In the genomic region with DNA sequence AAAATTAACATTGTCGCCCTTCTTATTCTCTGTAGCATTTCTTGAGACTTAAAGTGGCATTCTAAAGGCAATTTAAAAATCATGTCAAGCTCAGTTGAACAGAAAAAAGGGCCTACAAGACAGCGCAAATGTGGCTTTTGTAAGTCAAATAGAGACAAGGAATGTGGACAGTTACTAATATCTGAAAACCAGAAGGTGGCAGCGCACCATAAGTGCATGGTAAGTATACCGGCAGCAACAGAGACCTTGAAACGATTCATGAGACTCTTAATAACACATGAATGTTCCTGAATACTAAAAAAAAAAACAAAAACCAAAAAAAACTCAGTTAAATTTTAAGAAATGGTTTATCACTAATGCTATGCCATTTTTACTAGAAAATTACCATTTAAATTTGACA, we compare ENCODE assay signal across 8 cellular contexts. TPM values are rescaled to one million over a fixed set of nuclear protein-coding genes. Genes with fewer than 3 reads are reported as not detected.
DNase-seq lines count a peak whose midpoint lies in the region; TF ChIP-seq lines count a peak whose summit lies in the region.
"Had no signal": no experiment of that assay in that cellular context is flagged by ENCODE, and none has a peak within 500 bp of the region (broad histone marks: within the 10 kb centered on the region; RNA-seq: fewer than 3 reads in every experiment).

No MANE protein-coding gene starts in this region.

- H3K36me3 ChIP-seq in HEK293 (ENCODE audit: control insufficient read depth in 2 of 2, insufficient read depth in 1 of 2, low read length in 2 of 2) (peaks cover 18 to 32% of the 10 kb centered on the region in 2 experiments; a peak in 2 of 3 replicates), neural cell (ENCODE audit: insufficient read depth, low read length) (no peaks in the 10 kb centered on the region), tibial artery (no peaks in the 10 kb centered on the region)

- H4K20me1 ChIP-seq in neural cell (ENCODE audit: insufficient read depth), result no peaks in the 10 kb centered on the region

- H3K9me3 ChIP-seq in HEK293 (ENCODE audit: control insufficient read depth, insufficient read depth, low read depth, low read length) (no peaks in the 10 kb centered on the region), neural cell (ENCODE audit: low read length) (no peaks in the 10 kb centered on the region), tibial artery (peaks cover 0 to 3% (median 0%) of the 10 kb centered on the region in 3 donors)
- H3K9me3 ChIP-seq: mucosa of descending colon had no signal

- no peak for TF ChIP-seq CTCF in HEK293 (tag by site-specific recombination; IDR thresholded peaks at IDR 0.05)
- TF ChIP-seq CTCF in neural cell (IDR thresholded peaks at IDR 0.05; ENCODE audit: poor library complexity, severe bottlenecking), result peak; percentile 54
- no peak for TF ChIP-seq CTCF in tibial artery (IDR thresholded peaks at IDR 0.05)

- H3K27ac ChIP-seq in HEK293 (ENCODE audit: extremely low read depth, low read depth, low read length), result no peak overlapping the region
- no peak overlapping the region for H3K27ac ChIP-seq in neural cell (ENCODE audit: low read length)
- no peak overlapping the region for H3K27ac ChIP-seq in tibial artery

- no peak overlapping the region for H2AFZ ChIP-seq in neural cell (ENCODE audit: low read depth, low read length)

- no peak overlapping the region for H3K9ac ChIP-seq in neural cell (ENCODE audit: low read length)

- no peaks in the 10 kb centered on the region for H3F3A ChIP-seq in neural cell (ENCODE audit: insufficient read depth, low read length, poor library complexity, severe bottlenecking)

- peak; percentile 14 for DNase-seq in GM03348 (ENCODE audit: low spot score)
- peak; percentile 49 for DNase-seq in NCI-H2227 (lab: John Stamatoyannopoulos, UW; ENCODE audit: unreplicated experiment)
- peak; percentile 10 for DNase-seq in activated naive CD4-positive, alpha-beta T cell treated with anti-CD3 and anti-CD28 coated beads, Interleukin-2, amount 50 U/mL, for 16 hours
- DNase-seq in germinal center (ENCODE audit: low spot score), result no peak
- DNase-seq in tibial artery, result no peak

- H3K27me3 ChIP-seq in neural cell (ENCODE audit: insufficient read depth, low read depth, low read length) (no peaks in the 10 kb centered on the region), tibial artery (no peaks in the 10 kb centered on the region)

- H3K79me2 ChIP-seq in neural cell (replicated peaks; ENCODE audit: insufficient read depth, low read length), result peaks cover 48% of the 10 kb centered on the region

- TF ChIP-seq RAD21 in neural cell (conservative IDR thresholded peaks at IDR 0.05), result peak; percentile 21

- no peak overlapping the region for H3K4me2 ChIP-seq in neural cell (ENCODE audit: low read length)

- H3K4me1 ChIP-seq in HEK293 (ENCODE audit: control insufficient read depth, insufficient read depth, low read length), result no peaks in the 10 kb centered on the region
- H3K4me1 ChIP-seq in tibial artery, result no peaks in the 10 kb centered on the region

- H3K9me2 ChIP-seq in neural cell (ENCODE audit: insufficient read depth, low read length), result no peaks in the 10 kb centered on the region

- no peak overlapping the region for H3K4me3 ChIP-seq in HEK293 (ENCODE audit: low read depth, low read length)
- H3K4me3 ChIP-seq in neural cell (ENCODE audit: low read length), result no peak overlapping the region
- H3K4me3 ChIP-seq in tibial artery, result no peak overlapping the region
- H3K4me3 ChIP-seq: mucosa of descending colon had no signal

- POLR2A ChIA-PET in HEK293 (lab: Yijun Ruan, JAX), result no interaction called here

- CTCF ChIA-PET in HEK293 (lab: Yijun Ruan, JAX), result interaction anchor here (0.5 to 3.6 kb wide), 15 partner anchors 9 to 707 kb away, joined by 3 to 24 read pairs (median 3); no protein-coding TSS in a partner anchor

- TF ChIP-seq EP300 in neural cell (conservative IDR thresholded peaks at IDR 0.05; ENCODE audit: poor library complexity, severe bottlenecking), result no peak

- intact Hi-C loops in tibial artery (cut with DNase I; ENCODE audit: low total_unique reads), result no loop called here

TF ChIP-seq in HEK293, 187 proteins besides CTCF, POLR2A, EP300 and RAD21 (continues in another document):
- no peak for TF ChIP-seq ZNF37A (tag by site-specific recombination; IDR thresholded peaks at IDR 0.05)
- TF ChIP-seq, protein P1, sequence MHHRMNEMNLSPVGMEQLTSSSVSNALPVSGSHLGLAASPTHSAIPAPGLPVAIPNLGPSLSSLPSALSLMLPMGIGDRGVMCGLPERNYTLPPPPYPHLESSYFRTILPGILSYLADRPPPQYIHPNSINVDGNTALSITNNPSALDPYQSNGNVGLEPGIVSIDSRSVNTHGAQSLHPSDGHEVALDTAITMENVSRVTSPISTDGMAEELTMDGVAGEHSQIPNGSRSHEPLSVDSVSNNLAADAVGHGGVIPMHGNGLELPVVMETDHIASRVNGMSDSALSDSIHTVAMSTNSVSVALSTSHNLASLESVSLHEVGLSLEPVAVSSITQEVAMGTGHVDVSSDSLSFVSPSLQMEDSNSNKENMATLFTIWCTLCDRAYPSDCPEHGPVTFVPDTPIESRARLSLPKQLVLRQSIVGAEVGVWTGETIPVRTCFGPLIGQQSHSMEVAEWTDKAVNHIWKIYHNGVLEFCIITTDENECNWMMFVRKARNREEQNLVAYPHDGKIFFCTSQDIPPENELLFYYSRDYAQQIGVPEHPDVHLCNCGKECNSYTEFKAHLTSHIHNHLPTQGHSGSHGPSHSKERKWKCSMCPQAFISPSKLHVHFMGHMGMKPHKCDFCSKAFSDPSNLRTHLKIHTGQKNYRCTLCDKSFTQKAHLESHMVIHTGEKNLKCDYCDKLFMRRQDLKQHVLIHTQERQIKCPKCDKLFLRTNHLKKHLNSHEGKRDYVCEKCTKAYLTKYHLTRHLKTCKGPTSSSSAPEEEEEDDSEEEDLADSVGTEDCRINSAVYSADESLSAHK (tag by site-specific recombination; IDR thresholded peaks at IDR 0.05), result 0 out of 2 replicates have a peak, but pooled peaks have one; percentile 11
- TF ChIP-seq, protein P2, sequence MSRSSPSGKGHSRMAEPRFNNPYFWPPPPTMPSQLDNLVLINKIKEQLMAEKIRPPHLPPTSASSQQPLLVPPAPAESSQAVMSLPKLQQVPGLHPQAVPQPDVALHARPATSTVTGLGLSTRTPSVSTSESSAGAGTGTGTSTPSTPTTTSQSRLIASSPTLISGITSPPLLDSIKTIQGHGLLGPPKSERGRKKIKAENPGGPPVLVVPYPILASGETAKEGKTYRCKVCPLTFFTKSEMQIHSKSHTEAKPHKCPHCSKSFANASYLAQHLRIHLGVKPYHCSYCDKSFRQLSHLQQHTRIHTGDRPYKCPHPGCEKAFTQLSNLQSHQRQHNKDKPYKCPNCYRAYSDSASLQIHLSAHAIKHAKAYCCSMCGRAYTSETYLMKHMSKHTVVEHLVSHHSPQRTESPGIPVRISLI (tag by site-specific recombination; IDR thresholded peaks at IDR 0.05), result no peak
- no peak for TF ChIP-seq ZSCAN23 (tag by site-specific recombination; IDR thresholded peaks at IDR 0.05)
- no peak for TF ChIP-seq ZNF121 (tag by site-specific recombination; IDR thresholded peaks at IDR 0.05)

TF ChIP-seq in neural cell, 6 proteins besides CTCF, POLR2A, EP300 and RAD21:
- TF ChIP-seq POLR2AphosphoS5 (IDR thresholded peaks at IDR 0.05), result no peak
- peak; percentile 20 for TF ChIP-seq SMC3 (conservative IDR thresholded peaks at IDR 0.05; ENCODE audit: poor library complexity)

RNA-seq across cellular contexts. Expression of a gene that starts 4.4 kb away (rescaled TPM):
- 39.1 and 41.5 TPM in 2 replicates for polyA plus RNA-seq in neural cell
- polyA minus RNA-seq in neural cell, result 130 and 131 TPM in 2 replicates

Comparison
In these comparisons a context has a peak if more than half of its experiments do, and no peak if none do; other contexts are left out.
1. DNase-seq: peak in GM03348 (single experiment), NCI-H2227 (single experiment) and activated naive CD4-positive, alpha-beta T cell treated with anti-CD3 and anti-CD28 coated beads, Interleukin-2, amount 50 U/mL, for 16 hours (single experiment); none in germinal center (single experiment) and tibial artery (0 of 2).